23 cellular contexts compared by ENCODE assay signal in genomic region chr6:132072831-132073230, GRCh38.
"Had no signal": no experiment of that assay in that cellular context is flagged by ENCODE, and none has a peak within 500 bp of the region (broad histone marks: within the 10 kb centered on the region; RNA-seq: fewer than 3 reads in every experiment).

No MANE protein-coding gene starts in this region.

- H3K9me3 ChIP-seq: heart left ventricle, mucosa of descending colon, thoracic aorta, vagina had no signal

- ATAC-seq: activated CD4-positive, alpha-beta T cell treated with anti-CD3 and anti-CD28 coated beads for 36 hours; activated T-cell treated with anti-CD3 and anti-CD28 coated beads, Interleukin-2, amount 50 U/mL, for 4 hours; heart left ventricle; mucosa of descending colon; sciatic nerve; stimulated activated naive B cell treated with anti-CD40 and anti-IgM and Interleukin-4, amounts not matched to agents 10 μg/mL and 1 μg/mL and 100 μg/mL, for 72 hours; T-helper 17 cell had no signal

- H3K4me2 ChIP-seq: smooth muscle cell had no signal

- H3K27ac ChIP-seq: heart left ventricle, thoracic aorta, vagina had no signal

- H3K36me3 ChIP-seq: heart left ventricle, thoracic aorta, vagina had no signal

- H3K27me3 ChIP-seq: heart left ventricle, vagina had no signal

- H3K4me3 ChIP-seq: heart left ventricle, mucosa of descending colon, smooth muscle cell, thoracic aorta, vagina had no signal

- H3K4me1 ChIP-seq: heart left ventricle, vagina had no signal

- DNase-seq: activated B cell treated with CpG ODN at 0.5 μM for 24 hours; activated CD4-positive, alpha-beta T cell treated with anti-CD3 and anti-CD28 coated beads for 36 hours; activated CD4-positive, alpha-beta T cell treated with anti-CD3 and anti-CD28 coated beads, Interleukin-2, amount 50 U/mL, for 48 hours; activated CD8-positive, alpha-beta memory T cell treated with anti-CD3 and anti-CD28 coated beads, Interleukin-2, amount 50 U/mL, for 48 hours; activated naive CD4-positive, alpha-beta T cell treated with Interleukin-2 at 50 U/mL for 16 hours; activated naive CD8-positive, alpha-beta T cell treated with anti-CD3 and anti-CD28 coated beads for 36 hours; activated T-cell treated with anti-CD3 and anti-CD28 coated beads, Interleukin-2, amount 50 U/mL, for 4 hours; amniotic stem cell; effector CD4-positive, alpha-beta T cell; erythroblast; heart left ventricle; mesendoderm; mucosa of descending colon; naive B cell; occipital lobe; stimulated activated CD4-positive, alpha-beta T cell treated with anti-CD3 and anti-CD28 coated beads, Interleukin-15, amount 100 ng/mL, for 24 hours; stimulated activated CD8-positive, alpha-beta memory T cell treated with anti-CD3 and anti-CD28 coated beads, Interleukin-4, amount 100 ng/mL, for 48 hours; stimulated activated naive B cell treated with anti-CD40 and anti-IgM and Interleukin-4, amounts not matched to agents 10 μg/mL and 1 μg/mL and 100 μg/mL, for 72 hours; T-helper 17 cell had no signal
